7 cellular contexts compared by ENCODE assay signal in the genomic region with DNA sequence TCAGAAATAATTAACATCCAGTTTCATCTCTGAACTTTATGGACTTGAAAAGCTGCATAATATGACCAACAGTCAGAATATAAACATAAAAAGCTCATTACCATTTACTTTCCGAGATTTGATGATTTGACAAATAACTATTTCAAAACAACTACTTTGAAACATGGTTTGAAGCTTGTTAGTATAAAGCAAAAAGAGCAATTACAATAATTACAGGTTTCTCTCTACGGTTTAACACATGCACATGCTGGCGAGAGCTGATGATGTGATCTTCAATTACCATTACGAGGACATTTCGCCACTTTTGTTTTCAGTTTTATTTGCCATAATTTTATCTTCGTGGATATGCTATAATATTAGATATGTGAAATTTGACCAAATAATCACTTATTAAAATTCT.
DNase-seq lines count a peak whose midpoint lies in the region; ATAC-seq and TF ChIP-seq lines count a peak whose summit lies in the region.

No MANE protein-coding gene starts in this region.

- peak overlapping the region; percentile 90 for H3K4me2 ChIP-seq in MM.1S (ENCODE audit: low read depth, low read length)

- peak overlapping the region; percentile 84 for H3K9ac ChIP-seq in MM.1S (ENCODE audit: low read length)
- H3K9ac ChIP-seq in skeletal muscle tissue (ENCODE audit: low read depth in 1 of 3, low read length in 3 of 3): peak overlapping the region; percentile 10 to 90 (median 48)

- H3K27ac ChIP-seq in MM.1S (ENCODE audit: low read length) (peak overlapping the region; percentile 93; the same call in 1 of the 2 replicates), coronary artery (peak overlapping the region; percentile 49 to 93), skeletal muscle tissue (ENCODE audit: low read depth, low read length) (no peak overlapping the region)

- peaks cover 22% of the 10 kb centered on the region for H3F3A ChIP-seq in MM.1S (ENCODE audit: insufficient read depth, low read length)

- H3K9me2 ChIP-seq in MM.1S (replicated peaks; ENCODE audit: insufficient read depth, low read length): no peaks in the 10 kb centered on the region

- H3K4me1 ChIP-seq in MM.1S (ENCODE audit: low read length): peaks cover 10% of the 10 kb centered on the region
- H3K4me1 ChIP-seq in skeletal muscle tissue (ENCODE audit: control insufficient read depth in 3 of 3, insufficient read depth in 3 of 3, low read length in 3 of 3): peaks cover 12 to 46% (median 12%) of the 10 kb centered on the region in 3 donors

- TF ChIP-seq CTCF in MM.1S (IDR thresholded peaks at IDR 0.05; ENCODE audit: low read length) (no peak), coronary artery (IDR thresholded peaks at IDR 0.05) (no peak)

- H3K4me3 ChIP-seq in MM.1S (ENCODE audit: low read length) (peak overlapping the region; percentile 71), coronary artery (peak overlapping the region; percentile 74), skeletal muscle tissue (ENCODE audit: low read length in 3 of 3) (peak overlapping the region; percentile 10 to 95 (median 42))

- peaks cover 88% of the 10 kb centered on the region for H3K79me2 ChIP-seq in MM.1S (ENCODE audit: low read length)

- ATAC-seq in GM18519 (IDR thresholded peaks at IDR 0.05; ENCODE audit: low FRiP score, unreplicated experiment): no peak
- ATAC-seq in HG03457 (IDR thresholded peaks at IDR 0.05; ENCODE audit: unreplicated experiment): no peak

- no peaks in the 10 kb centered on the region for H3K36me3 ChIP-seq in MM.1S (replicated peaks; ENCODE audit: insufficient read depth, low read length)
- H3K36me3 ChIP-seq in skeletal muscle tissue (ENCODE audit: control insufficient read depth in 3 of 3, insufficient read depth in 3 of 3, low read length in 3 of 3): no peaks in the 10 kb centered on the region

- DNase-seq in EL (peak; percentile 35), MM.1S (peak; percentile 31), coronary artery (ENCODE audit: low spot score) (no peak), NCI-H2196 (lab: John Stamatoyannopoulos, UW; ENCODE audit: unreplicated experiment) (no peak)

- H2AFZ ChIP-seq in MM.1S (ENCODE audit: low read length): no peak overlapping the region

- H3K9me3 ChIP-seq in MM.1S (replicated peaks; ENCODE audit: insufficient read depth, low read length) (no peaks in the 10 kb centered on the region), skeletal muscle tissue (ENCODE audit: control insufficient read depth in 3 of 3, low read length in 3 of 3) (no peaks in the 10 kb centered on the region)

- H4K20me1 ChIP-seq in MM.1S (ENCODE audit: insufficient read depth, low read length): no peaks in the 10 kb centered on the region

- H3K27me3 ChIP-seq in MM.1S (replicated peaks; ENCODE audit: insufficient read depth, low read length) (no peaks in the 10 kb centered on the region), skeletal muscle tissue (ENCODE audit: control insufficient read depth in 3 of 3, insufficient read depth in 3 of 3, low read length in 3 of 3) (no peaks in the 10 kb centered on the region)

Comparison
In these comparisons a context has a peak if more than half of its experiments do, and no peak if none do; other contexts are left out.
1. DNase-seq: peak in EL (single experiment) and MM.1S (single experiment); none in coronary artery (single experiment) and NCI-H2196 (single experiment).
2. Peak in every context shown above with its lines, with median percentiles within 50 percentile points of each other: H3K4me3 ChIP-seq.